Comparison of ENCODE assay signal across 1 cellular context in the genomic region with DNA sequence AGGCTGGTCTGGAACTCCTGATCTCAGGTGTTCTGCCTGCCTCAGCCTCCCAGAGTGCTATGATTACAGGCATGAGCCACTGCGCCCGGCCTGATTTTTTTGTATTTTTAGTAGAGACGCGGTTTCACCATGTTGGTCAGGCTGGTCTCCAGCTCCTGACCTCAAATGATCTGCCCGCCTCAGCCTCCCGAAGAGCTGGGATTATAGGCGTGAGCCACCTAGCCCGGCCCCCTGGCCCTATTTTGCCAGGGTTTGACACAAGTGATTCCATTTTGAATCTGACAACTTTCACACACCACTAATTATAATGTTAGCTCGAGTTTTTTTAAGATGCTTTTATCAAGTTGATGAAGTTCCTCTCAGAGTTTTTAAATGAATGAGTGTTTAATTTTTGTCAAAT.
TF ChIP-seq lines count a peak whose summit lies in the region.

No MANE protein-coding gene starts in this region.

TF ChIP-seq in GM12878, 131 proteins besides CTCF, POLR2A, EP300 and RAD21 (continues in another document):
- TF ChIP-seq ZNF592 (IDR thresholded peaks at IDR 0.05) (peak; percentile 96), GABPA (IDR thresholded peaks at IDR 0.05; ENCODE audit: low read depth) (no peak), SREBF2 (IDR thresholded peaks at IDR 0.05; ENCODE audit: low read length) (no peak), ZBTB11 (CRISPR knock-in tag; IDR thresholded peaks at IDR 0.05) (no peak), PKNOX1 (IDR thresholded peaks at IDR 0.05) (no peak), CEBPB (IDR thresholded peaks at IDR 0.05; ENCODE audit: borderline replicate concordance in 1 of 2, low read depth in 2 of 2, low read length in 2 of 2) (no peak), ZNF207 (IDR thresholded peaks at IDR 0.05; ENCODE audit: borderline replicate concordance) (no peak), POLR2AphosphoS5 (IDR thresholded peaks at IDR 0.05; ENCODE audit: low read length) (no peak), ZBTB33 (IDR thresholded peaks at IDR 0.05) (no peak), TCF7 (IDR thresholded peaks at IDR 0.05; ENCODE audit: borderline replicate concordance) (no peak), IRF5 (IDR thresholded peaks at IDR 0.05; ENCODE audit: borderline replicate concordance) (no peak)
- TF ChIP-seq, protein P1, sequence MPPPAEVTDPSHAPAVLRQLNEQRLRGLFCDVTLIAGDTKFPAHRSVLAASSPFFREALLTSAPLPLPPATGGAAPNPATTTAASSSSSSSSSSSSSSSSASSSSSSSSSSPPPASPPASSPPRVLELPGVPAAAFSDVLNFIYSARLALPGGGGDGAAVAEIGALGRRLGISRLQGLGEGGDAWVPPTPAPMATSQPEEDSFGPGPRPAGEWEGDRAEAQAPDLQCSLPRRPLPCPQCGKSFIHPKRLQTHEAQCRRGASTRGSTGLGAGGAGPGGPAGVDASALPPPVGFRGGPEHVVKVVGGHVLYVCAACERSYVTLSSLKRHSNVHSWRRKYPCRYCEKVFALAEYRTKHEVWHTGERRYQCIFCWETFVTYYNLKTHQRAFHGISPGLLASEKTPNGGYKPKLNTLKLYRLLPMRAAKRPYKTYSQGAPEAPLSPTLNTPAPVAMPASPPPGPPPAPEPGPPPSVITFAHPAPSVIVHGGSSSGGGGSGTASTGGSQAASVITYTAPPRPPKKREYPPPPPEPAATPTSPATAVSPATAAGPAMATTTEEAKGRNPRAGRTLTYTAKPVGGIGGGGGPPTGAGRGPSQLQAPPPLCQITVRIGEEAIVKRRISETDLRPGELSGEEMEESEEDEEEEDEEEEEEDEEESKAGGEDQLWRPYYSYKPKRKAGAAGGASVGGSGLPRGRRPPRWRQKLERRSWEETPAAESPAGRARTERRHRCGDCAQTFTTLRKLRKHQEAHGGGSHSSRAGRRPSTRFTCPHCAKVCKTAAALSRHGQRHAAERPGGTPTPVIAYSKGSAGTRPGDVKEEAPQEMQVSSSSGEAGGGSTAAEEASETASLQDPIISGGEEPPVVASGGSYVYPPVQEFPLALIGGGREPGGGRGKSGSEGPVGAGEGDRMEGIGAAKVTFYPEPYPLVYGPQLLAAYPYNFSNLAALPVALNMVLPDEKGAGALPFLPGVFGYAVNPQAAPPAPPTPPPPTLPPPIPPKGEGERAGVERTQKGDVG (CRISPR knock-in tag; IDR thresholded peaks at IDR 0.05), result peak; percentile 74
- TF ChIP-seq, protein P2, sequence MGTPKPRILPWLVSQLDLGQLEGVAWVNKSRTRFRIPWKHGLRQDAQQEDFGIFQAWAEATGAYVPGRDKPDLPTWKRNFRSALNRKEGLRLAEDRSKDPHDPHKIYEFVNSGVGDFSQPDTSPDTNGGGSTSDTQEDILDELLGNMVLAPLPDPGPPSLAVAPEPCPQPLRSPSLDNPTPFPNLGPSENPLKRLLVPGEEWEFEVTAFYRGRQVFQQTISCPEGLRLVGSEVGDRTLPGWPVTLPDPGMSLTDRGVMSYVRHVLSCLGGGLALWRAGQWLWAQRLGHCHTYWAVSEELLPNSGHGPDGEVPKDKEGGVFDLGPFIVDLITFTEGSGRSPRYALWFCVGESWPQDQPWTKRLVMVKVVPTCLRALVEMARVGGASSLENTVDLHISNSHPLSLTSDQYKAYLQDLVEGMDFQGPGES (IDR thresholded peaks at IDR 0.05), result no peak
- TF ChIP-seq, protein P3, sequence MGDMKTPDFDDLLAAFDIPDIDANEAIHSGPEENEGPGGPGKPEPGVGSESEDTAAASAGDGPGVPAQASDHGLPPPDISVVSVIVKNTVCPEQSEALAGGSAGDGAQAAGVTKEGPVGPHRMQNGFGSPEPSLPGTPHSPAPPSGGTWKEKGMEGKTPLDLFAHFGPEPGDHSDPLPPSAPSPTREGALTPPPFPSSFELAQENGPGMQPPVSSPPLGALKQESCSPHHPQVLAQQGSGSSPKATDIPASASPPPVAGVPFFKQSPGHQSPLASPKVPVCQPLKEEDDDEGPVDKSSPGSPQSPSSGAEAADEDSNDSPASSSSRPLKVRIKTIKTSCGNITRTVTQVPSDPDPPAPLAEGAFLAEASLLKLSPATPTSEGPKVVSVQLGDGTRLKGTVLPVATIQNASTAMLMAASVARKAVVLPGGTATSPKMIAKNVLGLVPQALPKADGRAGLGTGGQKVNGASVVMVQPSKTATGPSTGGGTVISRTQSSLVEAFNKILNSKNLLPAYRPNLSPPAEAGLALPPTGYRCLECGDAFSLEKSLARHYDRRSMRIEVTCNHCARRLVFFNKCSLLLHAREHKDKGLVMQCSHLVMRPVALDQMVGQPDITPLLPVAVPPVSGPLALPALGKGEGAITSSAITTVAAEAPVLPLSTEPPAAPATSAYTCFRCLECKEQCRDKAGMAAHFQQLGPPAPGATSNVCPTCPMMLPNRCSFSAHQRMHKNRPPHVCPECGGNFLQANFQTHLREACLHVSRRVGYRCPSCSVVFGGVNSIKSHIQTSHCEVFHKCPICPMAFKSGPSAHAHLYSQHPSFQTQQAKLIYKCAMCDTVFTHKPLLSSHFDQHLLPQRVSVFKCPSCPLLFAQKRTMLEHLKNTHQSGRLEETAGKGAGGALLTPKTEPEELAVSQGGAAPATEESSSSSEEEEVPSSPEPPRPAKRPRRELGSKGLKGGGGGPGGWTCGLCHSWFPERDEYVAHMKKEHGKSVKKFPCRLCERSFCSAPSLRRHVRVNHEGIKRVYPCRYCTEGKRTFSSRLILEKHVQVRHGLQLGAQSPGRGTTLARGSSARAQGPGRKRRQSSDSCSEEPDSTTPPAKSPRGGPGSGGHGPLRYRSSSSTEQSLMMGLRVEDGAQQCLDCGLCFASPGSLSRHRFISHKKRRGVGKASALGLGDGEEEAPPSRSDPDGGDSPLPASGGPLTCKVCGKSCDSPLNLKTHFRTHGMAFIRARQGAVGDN (IDR thresholded peaks at IDR 0.05), result peak; percentile 86
- TF ChIP-seq, protein P4, sequence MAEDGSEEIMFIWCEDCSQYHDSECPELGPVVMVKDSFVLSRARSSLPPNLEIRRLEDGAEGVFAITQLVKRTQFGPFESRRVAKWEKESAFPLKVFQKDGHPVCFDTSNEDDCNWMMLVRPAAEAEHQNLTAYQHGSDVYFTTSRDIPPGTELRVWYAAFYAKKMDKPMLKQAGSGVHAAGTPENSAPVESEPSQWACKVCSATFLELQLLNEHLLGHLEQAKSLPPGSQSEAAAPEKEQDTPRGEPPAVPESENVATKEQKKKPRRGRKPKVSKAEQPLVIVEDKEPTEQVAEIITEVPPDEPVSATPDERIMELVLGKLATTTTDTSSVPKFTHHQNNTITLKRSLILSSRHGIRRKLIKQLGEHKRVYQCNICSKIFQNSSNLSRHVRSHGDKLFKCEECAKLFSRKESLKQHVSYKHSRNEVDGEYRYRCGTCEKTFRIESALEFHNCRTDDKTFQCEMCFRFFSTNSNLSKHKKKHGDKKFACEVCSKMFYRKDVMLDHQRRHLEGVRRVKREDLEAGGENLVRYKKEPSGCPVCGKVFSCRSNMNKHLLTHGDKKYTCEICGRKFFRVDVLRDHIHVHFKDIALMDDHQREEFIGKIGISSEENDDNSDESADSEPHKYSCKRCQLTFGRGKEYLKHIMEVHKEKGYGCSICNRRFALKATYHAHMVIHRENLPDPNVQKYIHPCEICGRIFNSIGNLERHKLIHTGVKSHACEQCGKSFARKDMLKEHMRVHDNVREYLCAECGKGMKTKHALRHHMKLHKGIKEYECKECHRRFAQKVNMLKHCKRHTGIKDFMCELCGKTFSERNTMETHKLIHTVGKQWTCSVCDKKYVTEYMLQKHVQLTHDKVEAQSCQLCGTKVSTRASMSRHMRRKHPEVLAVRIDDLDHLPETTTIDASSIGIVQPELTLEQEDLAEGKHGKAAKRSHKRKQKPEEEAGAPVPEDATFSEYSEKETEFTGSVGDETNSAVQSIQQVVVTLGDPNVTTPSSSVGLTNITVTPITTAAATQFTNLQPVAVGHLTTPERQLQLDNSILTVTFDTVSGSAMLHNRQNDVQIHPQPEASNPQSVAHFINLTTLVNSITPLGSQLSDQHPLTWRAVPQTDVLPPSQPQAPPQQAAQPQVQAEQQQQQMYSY (CRISPR knock-in tag; IDR thresholded peaks at IDR 0.05), result peak; percentile 87
